Comparison of ENCODE assay signal across 17 cellular contexts in the genomic region with DNA sequence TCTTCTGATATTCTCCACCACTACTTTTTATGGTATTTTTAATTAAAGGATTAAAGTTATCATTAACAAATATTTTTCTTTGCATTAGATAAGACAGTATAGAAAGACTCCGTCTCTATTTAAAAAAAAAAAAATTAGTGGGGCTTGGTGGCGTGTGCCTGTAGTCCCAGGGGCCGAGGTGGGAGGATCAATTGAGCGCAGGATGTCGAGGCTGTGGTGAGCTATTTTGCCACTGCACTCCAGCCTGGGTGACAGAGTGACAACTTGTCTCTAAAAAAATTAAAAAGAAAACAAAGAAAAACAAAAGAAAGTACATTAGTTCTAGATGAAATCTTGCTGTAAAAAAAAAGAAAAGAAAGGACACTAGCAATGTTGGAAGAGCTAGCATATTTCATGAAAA.
DNase-seq lines count a peak whose midpoint lies in the region; ATAC-seq and TF ChIP-seq lines count a peak whose summit lies in the region.
"Had no signal": no experiment of that assay in that cellular context is flagged by ENCODE, and none has a peak within 500 bp of the region (broad histone marks: within the 10 kb centered on the region; RNA-seq: fewer than 3 reads in every experiment).

No MANE protein-coding gene starts in this region.

- ATAC-seq in activated CD4-positive, alpha-beta T cell treated with anti-CD3 and anti-CD28 coated beads for 36 hours = no peak
- no peak for ATAC-seq in activated naive CD4-positive, alpha-beta T cell treated with anti-CD3 and anti-CD28 coated beads, Interleukin-2, amount 50 U/mL, for 72 hours
- ATAC-seq in T-helper 17 cell = no peak
- ATAC-seq: K562 had no signal

- intact Hi-C loops in activated CD4-positive, alpha-beta T cell treated with anti-CD3 and anti-CD28 coated beads for 36 hours (cut with DNase I, micrococcal nuclease) = loop anchor here (5.0 kb wide), 3 partner anchors 35 to 95 kb away; no protein-coding TSS in a partner anchor

- H3K27ac Mint-ChIP-seq in activated CD4-positive, alpha-beta T cell treated with anti-CD3 and anti-CD28 coated beads for 36 hours = peak overlapping the region; percentile 79
- H3K27ac Mint-ChIP-seq in activated naive CD4-positive, alpha-beta T cell treated with anti-CD3 and anti-CD28 coated beads, Interleukin-2, amount 10 ng/mL, durations not matched to agents 7 days and 5 days = peak overlapping the region; percentile 82
- peak overlapping the region in 1 of 2 donors; percentile 93 for H3K27ac Mint-ChIP-seq in activated naive CD4-positive, alpha-beta T cell treated with anti-CD3 and anti-CD28 coated beads, Interleukin-2, amount 50 U/mL, for 72 hours
- H3K27ac Mint-ChIP-seq in T-helper 17 cell = peak overlapping the region; percentile 22
- H3K27ac Mint-ChIP-seq in nephron progenitor cell = peak overlapping the region; percentile 45

- H3K36me3 Mint-ChIP-seq in activated CD4-positive, alpha-beta T cell treated with anti-CD3 and anti-CD28 coated beads for 36 hours (ENCODE audit: low read depth) = peaks cover 2% of the 10 kb centered on the region
- peaks cover 15% of the 10 kb centered on the region for H3K36me3 Mint-ChIP-seq in activated naive CD4-positive, alpha-beta T cell treated with anti-CD3 and anti-CD28 coated beads, Interleukin-2, amount 10 ng/mL, durations not matched to agents 7 days and 5 days
- peaks cover 0 to 8% of the 10 kb centered on the region in 2 donors for H3K36me3 Mint-ChIP-seq in activated naive CD4-positive, alpha-beta T cell treated with anti-CD3 and anti-CD28 coated beads, Interleukin-2, amount 50 U/mL, for 72 hours
- H3K36me3 Mint-ChIP-seq in T-helper 17 cell (ENCODE audit: low read depth) (no peaks in the 10 kb centered on the region), nephron progenitor cell (ENCODE audit: low read depth) (no peaks in the 10 kb centered on the region)

- POLR2A ChIA-PET in activated CD4-positive, alpha-beta T cell treated with anti-CD3 and anti-CD28 coated beads for 36 hours (lab: Charles Lee) = no interaction called here
- POLR2A ChIA-PET in HEK293T (lab: Yijun Ruan, JAX) = no interaction called here

- H3K4me3 Mint-ChIP-seq in activated CD4-positive, alpha-beta T cell treated with anti-CD3 and anti-CD28 coated beads for 36 hours = no peak overlapping the region
- H3K4me3 Mint-ChIP-seq in activated naive CD4-positive, alpha-beta T cell treated with anti-CD3 and anti-CD28 coated beads, Interleukin-2, amount 10 ng/mL, durations not matched to agents 7 days and 5 days = peak overlapping the region; percentile 23
- no peak overlapping the region for H3K4me3 Mint-ChIP-seq in T-helper 17 cell
- no peak overlapping the region for H3K4me3 Mint-ChIP-seq in nephron progenitor cell

- H3K9me3 Mint-ChIP-seq in activated CD4-positive, alpha-beta T cell treated with anti-CD3 and anti-CD28 coated beads for 36 hours (ENCODE audit: low read depth) = peaks cover 2% of the 10 kb centered on the region
- H3K9me3 Mint-ChIP-seq in activated naive CD4-positive, alpha-beta T cell treated with anti-CD3 and anti-CD28 coated beads, Interleukin-2, amount 10 ng/mL, durations not matched to agents 7 days and 5 days = peaks cover 2% of the 10 kb centered on the region
- peaks cover 0 to 5% of the 10 kb centered on the region in 2 donors for H3K9me3 Mint-ChIP-seq in activated naive CD4-positive, alpha-beta T cell treated with anti-CD3 and anti-CD28 coated beads, Interleukin-2, amount 50 U/mL, for 72 hours
- H3K9me3 Mint-ChIP-seq in nephron progenitor cell = no peaks in the 10 kb centered on the region

- H3K27me3 Mint-ChIP-seq in activated CD4-positive, alpha-beta T cell treated with anti-CD3 and anti-CD28 coated beads for 36 hours = no peaks in the 10 kb centered on the region
- H3K27me3 Mint-ChIP-seq in activated naive CD4-positive, alpha-beta T cell treated with anti-CD3 and anti-CD28 coated beads, Interleukin-2, amount 10 ng/mL, durations not matched to agents 7 days and 5 days = no peaks in the 10 kb centered on the region
- H3K27me3 Mint-ChIP-seq in T-helper 17 cell (no peaks in the 10 kb centered on the region), nephron progenitor cell (ENCODE audit: low read depth, poor library complexity) (no peaks in the 10 kb centered on the region)

- no peak for TF ChIP-seq CTCF in nephron progenitor cell (IDR thresholded peaks at IDR 0.05)

- H3K9me3 ChIP-seq in T-helper 17 cell (ENCODE audit: control insufficient read depth, low read length, poor library complexity, severe bottlenecking) = no peaks in the 10 kb centered on the region
- H3K9me3 ChIP-seq: Peyer's patch had no signal

- peaks cover 78% of the 10 kb centered on the region for H3K4me1 Mint-ChIP-seq in activated CD4-positive, alpha-beta T cell treated with anti-CD3 and anti-CD28 coated beads for 36 hours
- peaks cover 76% of the 10 kb centered on the region for H3K4me1 Mint-ChIP-seq in activated naive CD4-positive, alpha-beta T cell treated with anti-CD3 and anti-CD28 coated beads, Interleukin-2, amount 10 ng/mL, durations not matched to agents 7 days and 5 days
- H3K4me1 Mint-ChIP-seq in T-helper 17 cell = peaks cover 19% of the 10 kb centered on the region
- peaks cover 17% of the 10 kb centered on the region for H3K4me1 Mint-ChIP-seq in nephron progenitor cell

- CTCF ChIA-PET in activated CD4-positive, alpha-beta T cell treated with anti-CD3 and anti-CD28 coated beads for 36 hours (lab: Charles Lee) = interaction anchor here (0.7 to 3.6 kb wide), 4 partner anchors 9 to 156 kb away, joined by 3 to 18 read pairs (median 6); no protein-coding TSS in a partner anchor
- CTCF ChIA-PET in activated naive CD4-positive, alpha-beta T cell treated with anti-CD3 and anti-CD28 coated beads, Interleukin-2, amount 10 ng/mL, durations not matched to agents 7 days and 5 days (lab: Charles Lee) = interaction anchor here (1.5 kb wide), 1 partner anchor 8 kb away, joined by 3 read pairs; no protein-coding TSS in a partner anchor
- CTCF ChIA-PET in HEK293T (lab: Yijun Ruan, JAX) = interaction anchor here (0.6 kb wide), 1 partner anchor 98 kb away, joined by 4 read pairs; no protein-coding TSS in a partner anchor

- DNase-seq in activated CD4-positive, alpha-beta T cell treated with anti-CD3 and anti-CD28 coated beads for 36 hours = no peak
- no peak for DNase-seq in activated CD4-positive, alpha-beta T cell treated with anti-CD3 and anti-CD28 coated beads for 1 hour
- DNase-seq in activated naive CD4-positive, alpha-beta T cell treated with anti-CD3 and anti-CD28 coated beads, Interleukin-2, amount 10 ng/mL, durations not matched to agents 7 days and 5 days = peak; percentile 43
- no peak for DNase-seq in activated naive CD4-positive, alpha-beta T cell treated with anti-CD3 and anti-CD28 coated beads, Interleukin-2, amount 50 U/mL, for 72 hours (ENCODE audit: low spot score in 2 of 2)
- DNase-seq in T-helper 17 cell (no peak), nephron progenitor cell (no peak), HEK293T (ENCODE audit: extremely low spot score) (no peak)
- DNase-seq in stimulated activated CD4-positive, alpha-beta T cell treated with anti-CD3 and anti-CD28 coated beads, Interleukin-12 subunit alpha, Interleukin-12 subunit beta, amount 100 ng/mL, for 4 hours = no peak
- DNase-seq: 8988T; NCI-H1105; NCI-H2081; NCI-H2171 treated with DMSO at 0.1 percent for 48 hours; NCI-H446 treated with DMSO at 0.1 percent for 48 hours; NCI-H748 treated with DMSO at 0.1 percent for 48 hours; NK-92 treated with Interleukin-12 subunit alpha and Interleukin-12 subunit beta, amount 100 ng/mL, for 24 hours had no signal

TF ChIP-seq in HEK293T, 16 proteins besides CTCF, POLR2A, EP300 and RAD21:
- TF ChIP-seq ELF4 (IDR thresholded peaks at IDR 0.05) = no peak
- TF ChIP-seq FOXA1 (IDR thresholded peaks at IDR 0.05) = no peak
- no peak for TF ChIP-seq LEF1 (IDR thresholded peaks at IDR 0.05; ENCODE audit: borderline replicate concordance)
- TF ChIP-seq SUZ12 (IDR thresholded peaks at IDR 0.05) = no peak
- no peak for TF ChIP-seq ZNF384 (IDR thresholded peaks at IDR 0.05)
- no peak for TF ChIP-seq NFRKB (IDR thresholded peaks at IDR 0.05)
- no peak for TF ChIP-seq BHLHE40 (IDR thresholded peaks at IDR 0.05; ENCODE audit: borderline replicate concordance)
